Comparison of ENCODE assay signal across 14 cellular contexts in the genomic region with DNA sequence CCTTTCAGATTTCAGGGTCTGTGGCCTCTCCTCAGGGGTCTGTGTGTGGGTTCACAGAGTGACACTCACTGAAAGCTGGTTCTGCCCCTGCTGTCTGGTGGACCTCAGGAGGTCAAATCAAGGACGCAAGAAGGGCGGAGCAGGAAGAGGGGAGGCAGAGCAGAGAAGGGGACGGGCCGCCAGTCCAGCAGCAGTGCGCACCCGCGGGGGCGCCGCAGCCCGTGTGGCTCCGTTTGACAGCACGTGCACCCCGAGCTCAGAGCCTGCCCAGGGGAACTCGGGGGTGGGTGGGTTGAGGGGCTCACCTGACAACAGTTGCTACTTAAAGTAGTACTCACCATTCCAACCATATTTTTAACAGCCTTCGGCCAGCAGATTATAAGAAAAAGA.
DNase-seq lines count a peak whose midpoint lies in the region; ATAC-seq lines count a peak whose summit lies in the region.
"Had no signal": no experiment of that assay in that cellular context is flagged by ENCODE, and none has a peak within 500 bp of the region (broad histone marks: within the 10 kb centered on the region; RNA-seq: fewer than 3 reads in every experiment).

No MANE protein-coding gene starts in this region.

- no peaks in the 10 kb centered on the region for H3K36me3 ChIP-seq in rectal smooth muscle tissue (ENCODE audit: control insufficient read depth, insufficient read depth, low read length)

- H3K9ac ChIP-seq in rectal smooth muscle tissue (ENCODE audit: low read length), result no peak overlapping the region

- no peaks in the 10 kb centered on the region for H3K27me3 ChIP-seq in rectal smooth muscle tissue (ENCODE audit: control insufficient read depth, insufficient read depth, low read length)
- H3K27me3 ChIP-seq: left lung had no signal

- H3K27ac ChIP-seq in rectal smooth muscle tissue (ENCODE audit: low read depth, low read length), result peak overlapping the region; percentile 22

- DNase-seq in Right ventricle myocardium inferior (ENCODE audit: missing footprints) (no peak), cardiac septum (ENCODE audit: low spot score) (no peak), Right ventricle myocardium superior (no peak), dedifferentiated amniotic fluid mesenchymal stem cell (ENCODE audit: extremely low spot score) (no peak), iPS-NIHi7 (ENCODE audit: extremely low spot score) (no peak)
- DNase-seq: naive B cell; NCI-H1694 treated with DMSO at 0.1 percent for 48 hours; stimulated activated CD4-positive, alpha-beta T cell treated with anti-CD3 and anti-CD28 coated beads, Interleukin-1b, Interleukin-23, amount 100 ng/mL, for 48 hours had no signal

- intact Hi-C loops in Right ventricle myocardium inferior (cut with DNase I), result no loop called here
- intact Hi-C loops in cardiac septum (cut with DNase I), result no loop called here
- intact Hi-C loops in Right ventricle myocardium superior (cut with DNase I), result loop anchor here (5.0 kb wide), 1 partner anchor 73 kb away; the partner anchor contains the start of gene PITPNB

- H3K4me3 ChIP-seq in rectal smooth muscle tissue (ENCODE audit: low read length), result no peak overlapping the region
- H3K4me3 ChIP-seq: GM12878, left lung, psoas muscle had no signal

- ATAC-seq in Right ventricle myocardium inferior, result peak; percentile 9
- peak; percentile 9 for ATAC-seq in Right ventricle myocardium superior (ENCODE audit: poor library complexity)
- no peak for ATAC-seq in HG02884 (IDR thresholded peaks at IDR 0.05; ENCODE audit: unreplicated experiment)
- ATAC-seq in GM18873 (IDR thresholded peaks at IDR 0.05; ENCODE audit: low FRiP score, unreplicated experiment), result no peak

- no peaks in the 10 kb centered on the region for H3K4me1 ChIP-seq in rectal smooth muscle tissue (ENCODE audit: control insufficient read depth, insufficient read depth, low read length)
- H3K4me1 ChIP-seq: left lung, psoas muscle had no signal

Comparison
In these comparisons a context has a peak if more than half of its experiments do, and no peak if none do; other contexts are left out.
1. ATAC-seq: peak in Right ventricle myocardium inferior (single experiment) and Right ventricle myocardium superior (single experiment); none in HG02884 (single experiment) and GM18873 (single experiment).